Comparison of ENCODE assay signal across 13 cellular contexts in genomic region chr14:68279777-68280233, GRCh38.
A peak's percentile ranks its signal among the peaks of the same experiment; 100 is the strongest.
DNase-seq lines count a peak whose midpoint lies in the region; ATAC-seq, FAIRE-seq and TF ChIP-seq lines count a peak whose summit lies in the region.
"Had no signal": no experiment of that assay in that cellular context is flagged by ENCODE, and none has a peak within 500 bp of the region (broad histone marks: within the 10 kb centered on the region; RNA-seq: fewer than 3 reads in every experiment).

No MANE protein-coding gene starts in this region.

- H2AFZ ChIP-seq in GM12878 (ENCODE audit: control insufficient read depth, low read depth, low read length), result no peak overlapping the region

- no peaks in the 10 kb centered on the region for H3K36me3 Mint-ChIP-seq in chondrocyte (ENCODE audit: low read depth)

- intact Hi-C loops in GM12878 (cut with micrococcal nuclease; ENCODE audit: unreplicated experiment), result loop anchor here (1.0 to 10.0 kb wide), 4 partner anchors 32 to 535 kb away; no protein-coding TSS in a partner anchor

- no peaks in the 10 kb centered on the region for H3K36me3 ChIP-seq in GM12878 (ENCODE audit: control insufficient read depth in 2 of 2, insufficient read depth in 2 of 2, low read length in 1 of 2)
- H3K36me3 ChIP-seq: HAP-1 had no signal

- BruUV-seq in GM12878 (replicated peaks; lab: Mats Ljungman, UMichigan), result no TSS peak

- H3K9me3 Mint-ChIP-seq in chondrocyte (ENCODE audit: low read depth), result no peaks in the 10 kb centered on the region
- H3K9me3 Mint-ChIP-seq: activated CD4-positive, alpha-beta T cell treated with anti-CD3 and anti-CD28 coated beads, Interleukin-2, amount 10 ng/mL, durations not matched to agents 7 days and 5 days had no signal

- POLR2A ChIA-PET in GM12878 (lab: Charles Lee), result interaction anchor here (0.9 to 12.4 kb wide), 18 partner anchors 9 to 535 kb away, joined by 3 to 141 read pairs (median 4); no protein-coding TSS in a partner anchor

- ATAC-seq in GM19463 (IDR thresholded peaks at IDR 0.05; ENCODE audit: unreplicated experiment) (peak; percentile 34), HG03097 (IDR thresholded peaks at IDR 0.05; ENCODE audit: low FRiP score, unreplicated experiment) (peak; percentile 31), GM12878 (peak; percentile 50), HG02642 (IDR thresholded peaks at IDR 0.05; ENCODE audit: poor library complexity, unreplicated experiment) (no peak)

- SMC1A ChIA-PET in GM12878 (lab: Charles Lee; ENCODE audit: uncharacterized antibody, unreplicated experiment), result interaction anchor here (0.8 to 13.0 kb wide), 12 partner anchors 9 to 541 kb away, joined by 3 to 227 read pairs (median 6); no protein-coding TSS in a partner anchor

- CTCF ChIA-PET in GM12878 (lab: Yijun Ruan, JAX), result interaction anchor here (1.0 to 2.0 kb wide), 9 partner anchors 8 to 537 kb away, joined by 3 to 6 read pairs (median 4); no protein-coding TSS in a partner anchor

- in situ Hi-C loops in GM12878 (cut with MboI), result loop anchor here (10.0 kb wide), 1 partner anchor 515 kb away; the partner anchor contains the start of gene ZFP36L1

- peak overlapping the region; percentile 92 for H3K27ac ChIP-seq in GM12878 (ENCODE audit: control insufficient read depth, insufficient read depth)
- H3K27ac ChIP-seq: epithelial cell of prostate had no signal

- peaks cover 85% of the 10 kb centered on the region for H3K4me1 ChIP-seq in GM12878 (ENCODE audit: control insufficient read depth, insufficient read depth, low read length)
- H3K4me1 ChIP-seq: HAP-1 had no signal

- H3K4me1 Mint-ChIP-seq in chondrocyte (ENCODE audit: low read depth), result peaks cover 11% of the 10 kb centered on the region

- H3K4me2 ChIP-seq in GM12878 (ENCODE audit: control insufficient read depth, insufficient read depth), result peak overlapping the region; percentile 65

- DNase-seq in GM12878 (ENCODE audit: low read depth, low spot score) (peak; percentile 97), chondrocyte (ENCODE audit: low spot score) (no peak), GM19240 (ENCODE audit: insufficient read length, low spot score) (no peak)
- no peak for DNase-seq in activated effector memory CD4-positive, alpha-beta T cell treated with anti-CD3 and anti-CD28 coated beads, Interleukin-2, amount 50 U/mL, for 16 hours
- DNase-seq: activated CD4-positive, alpha-beta T cell treated with anti-CD3 and anti-CD28 coated beads, Interleukin-2, amount 10 ng/mL, durations not matched to agents 7 days and 5 days; psoas muscle had no signal

- peak overlapping the region; percentile 22 for H3K4me3 ChIP-seq in GM12875 (ENCODE audit: low read depth, low read length)
- peak overlapping the region; percentile 31; the same call in 1 of the 2 replicates for H3K4me3 ChIP-seq in GM12878
- H3K4me3 ChIP-seq: HAP-1, psoas muscle had no signal

- peak; percentile 51; the same call in 1 of the 2 replicates for TF ChIP-seq POLR2A in GM12878 (IDR thresholded peaks at IDR 0.05; ENCODE audit: low read depth, low read length)

- H3K9ac ChIP-seq in GM12878 (ENCODE audit: control insufficient read depth, insufficient read depth, low read length), result peak overlapping the region; percentile 80

- TF ChIP-seq CTCF in GM12875 (IDR thresholded peaks at IDR 0.05; ENCODE audit: borderline replicate concordance, insufficient read depth, low read depth, low read length) (no peak), GM12878 (IDR thresholded peaks at IDR 0.05 in 2 of 3, conservative IDR thresholded peaks at IDR 0.05 in 1 of 3; ENCODE audit: control insufficient read depth in 2 of 3, extremely low read depth in 1 of 3, insufficient read depth in 1 of 3, low read depth in 3 of 3, low read length in 3 of 3) (no peak), chondrocyte (IDR thresholded peaks at IDR 0.05) (no peak)

- no peak overlapping the region for H3K27ac Mint-ChIP-seq in chondrocyte (ENCODE audit: unreplicated experiment)
- H3K27ac Mint-ChIP-seq: activated CD4-positive, alpha-beta T cell treated with anti-CD3 and anti-CD28 coated beads, Interleukin-2, amount 10 ng/mL, durations not matched to agents 7 days and 5 days had no signal

- no peaks in the 10 kb centered on the region for H3K27me3 Mint-ChIP-seq in chondrocyte (ENCODE audit: low read depth)
- H3K27me3 Mint-ChIP-seq: activated CD4-positive, alpha-beta T cell treated with anti-CD3 and anti-CD28 coated beads, Interleukin-2, amount 10 ng/mL, durations not matched to agents 7 days and 5 days had no signal

- TF ChIP-seq RAD21 in GM12878 (IDR thresholded peaks at IDR 0.05; ENCODE audit: insufficient read depth, low read depth, low read length), result 0 out of 2 replicates have a peak, but pooled peaks have one; percentile 16

- peak; percentile 72 for FAIRE-seq in GM12878 (lab: Jason Lieb, UNC)
- FAIRE-seq: keratinocyte had no signal

- H3K4me3 Mint-ChIP-seq in chondrocyte (ENCODE audit: unreplicated experiment), result no peak overlapping the region
- H3K4me3 Mint-ChIP-seq: activated CD4-positive, alpha-beta T cell treated with anti-CD3 and anti-CD28 coated beads, Interleukin-2, amount 10 ng/mL, durations not matched to agents 7 days and 5 days had no signal

- TF ChIP-seq EP300 in GM12878 (IDR thresholded peaks at IDR 0.05; ENCODE audit: borderline replicate concordance in 1 of 2, control insufficient read depth in 1 of 2, low read depth in 2 of 2, low read length in 2 of 2), result peak; percentile 91 to 98; a peak in 3 of 4 replicates

- no peaks in the 10 kb centered on the region for H3K27me3 ChIP-seq in GM12878 (replicated peaks in 1 of 2; ENCODE audit: control insufficient read depth in 2 of 2, insufficient read depth in 2 of 2, low read length in 1 of 2)

- H3K9me3 ChIP-seq in GM12878 (replicated peaks; ENCODE audit: control insufficient read depth, insufficient read depth, low read length), result no peaks in the 10 kb centered on the region
- H3K9me3 ChIP-seq: HAP-1, psoas muscle had no signal

- RAD21 ChIA-PET in GM12878 (lab: Charles Lee; ENCODE audit: unreplicated experiment), result interaction anchor here (0.9 to 15.7 kb wide), 17 partner anchors 11 to 536 kb away, joined by 4 to 343 read pairs (median 6); no protein-coding TSS in a partner anchor

- peaks cover 13% of the 10 kb centered on the region for H3K79me2 ChIP-seq in GM12878 (ENCODE audit: control insufficient read depth, insufficient read depth, low read length)

- 1% methylated on average over 4 of the region's 4 CpGs for whole genome bisulfite sequencing in GM12878 (ENCODE audit: insufficient coverage, insufficient replicate concordance, low lambda C conversion rate, missing lambda C conversion rate)

- no peaks in the 10 kb centered on the region for H4K20me1 ChIP-seq in GM12878 (ENCODE audit: control insufficient read depth, insufficient read depth)

TF ChIP-seq in GM12878, 131 proteins besides CTCF, POLR2A, EP300 and RAD21 (continues in another document):
- TF ChIP-seq BCL3 (IDR thresholded peaks at IDR 0.05; ENCODE audit: borderline replicate concordance, insufficient read depth, low read depth, low read length, poor library complexity, severe bottlenecking), result peak; percentile 81
- peak; percentile 56; the same call in 1 of the 2 replicates for TF ChIP-seq NR2F1 (conservative IDR thresholded peaks at IDR 0.05)
- TF ChIP-seq CHD1 (IDR thresholded peaks at IDR 0.05; ENCODE audit: low read depth, low read length), result peak; percentile 92
- TF ChIP-seq PAX8 (IDR thresholded peaks at IDR 0.05), result peak; percentile 88; the same call in 1 of the 2 replicates
- no peak for TF ChIP-seq PML (IDR thresholded peaks at IDR 0.05; ENCODE audit: low read length)
- no peak for TF ChIP-seq E2F4 (IDR thresholded peaks at IDR 0.05; ENCODE audit: low read depth, low read length)
- TF ChIP-seq IRF5 (IDR thresholded peaks at IDR 0.05; ENCODE audit: borderline replicate concordance), result no peak
- no peak for TF ChIP-seq TARDBP (IDR thresholded peaks at IDR 0.05; ENCODE audit: borderline replicate concordance)
- no peak for TF ChIP-seq CBX3 (IDR thresholded peaks at IDR 0.05; ENCODE audit: borderline replicate concordance, low read depth)
- 0 out of 2 replicates have a peak, but pooled peaks have one; percentile 28 for TF ChIP-seq WRNIP1 (IDR thresholded peaks at IDR 0.05; ENCODE audit: borderline replicate concordance, low read depth, low read length)
- TF ChIP-seq NR2C2 (IDR thresholded peaks at IDR 0.05; ENCODE audit: borderline replicate concordance, control insufficient read depth, insufficient read length, low read depth), result no peak
- TF ChIP-seq ASH2L (IDR thresholded peaks at IDR 0.05; ENCODE audit: borderline replicate concordance, low read depth), result no peak
